14 cellular contexts compared by ENCODE assay signal in the genomic region with DNA sequence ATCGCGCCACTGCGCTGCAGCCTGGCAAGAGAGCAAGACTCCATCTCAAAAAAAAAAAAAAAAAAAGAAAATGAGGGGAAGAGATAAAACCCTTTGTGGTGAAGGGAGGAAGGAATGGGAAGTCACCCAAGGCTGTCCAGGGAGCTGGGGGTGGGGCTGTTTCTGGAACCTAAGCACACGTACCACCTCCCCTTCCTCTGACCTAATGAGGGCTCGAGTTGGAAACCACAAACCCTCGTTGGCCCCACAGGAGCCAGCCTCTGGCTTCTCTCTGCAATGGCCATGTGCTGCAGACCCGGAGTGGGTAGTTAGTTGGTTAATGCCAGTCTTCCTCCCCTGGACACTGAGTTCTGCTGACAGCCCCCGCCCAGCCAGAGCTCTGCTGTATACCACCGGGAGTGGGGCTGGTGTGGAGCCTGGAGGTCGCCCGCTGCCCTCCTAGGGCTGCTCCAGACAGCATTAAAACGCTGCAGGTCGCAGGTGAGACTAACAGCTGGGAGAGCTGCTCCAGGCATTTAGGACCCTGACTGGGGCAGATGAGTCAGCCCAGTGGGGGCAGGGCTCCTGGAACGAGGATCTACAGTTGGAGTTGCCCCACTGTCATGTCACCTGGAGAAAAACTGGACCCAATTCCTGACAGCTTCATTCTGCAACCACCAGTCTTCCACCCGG. TPM values are rescaled to one million over a fixed set of nuclear protein-coding genes. Genes with fewer than 3 reads are reported as not detected.
A peak's percentile ranks its signal among the peaks of the same experiment; 100 is the strongest.
DNase-seq lines count a peak whose midpoint lies in the region; ATAC-seq and FAIRE-seq lines count a peak whose summit lies in the region.
"Had no signal": no experiment of that assay in that cellular context is flagged by ENCODE, and none has a peak within 500 bp of the region (broad histone marks: within the 10 kb centered on the region; RNA-seq: fewer than 3 reads in every experiment).

A gene with protein sequence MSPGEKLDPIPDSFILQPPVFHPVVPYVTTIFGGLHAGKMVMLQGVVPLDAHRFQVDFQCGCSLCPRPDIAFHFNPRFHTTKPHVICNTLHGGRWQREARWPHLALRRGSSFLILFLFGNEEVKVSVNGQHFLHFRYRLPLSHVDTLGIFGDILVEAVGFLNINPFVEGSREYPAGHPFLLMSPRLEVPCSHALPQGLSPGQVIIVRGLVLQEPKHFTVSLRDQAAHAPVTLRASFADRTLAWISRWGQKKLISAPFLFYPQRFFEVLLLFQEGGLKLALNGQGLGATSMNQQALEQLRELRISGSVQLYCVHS (plus strand): TSS at position 228 of the 672 bp plus-strand sequence. CDS start 375 bp downstream, at position 603.

- WGBS in mesendoderm (ENCODE audit: extremely low coverage, insufficient coverage, low lambda C conversion rate) = no CpG with 5 or more reads among the region's 15 CpGs

- no peaks in the 10 kb centered on the region for H3K27me3 ChIP-seq in adipocyte (replicated peaks; ENCODE audit: control insufficient read depth, insufficient read depth, low read length)
- H3K27me3 ChIP-seq in mesendoderm (ENCODE audit: insufficient read depth, low read length, poor library complexity) = no peaks in the 10 kb centered on the region

- H3K4me2 ChIP-seq in mesendoderm (ENCODE audit: low read length) = no peak within 1 kb of the TSS

- no peaks in the 10 kb centered on the region for H3K79me1 ChIP-seq in mesendoderm (ENCODE audit: low read length)

- DNase-seq in Daoy (ENCODE audit: low read depth) = peak; percentile 47
- peak; percentile 54 for DNase-seq in M059J (ENCODE audit: low read depth)
- DNase-seq in adipocyte (ENCODE audit: low read depth) = no peak
- DNase-seq in mesendoderm = peak; percentile 69
- no peak for DNase-seq in frontal cortex (ENCODE audit: low spot score in 2 of 2)
- no peak for DNase-seq in NCI-H187 treated with DMSO at 0.1 percent for 48 hours (lab: John Stamatoyannopoulos, UW)
- DNase-seq in NCI-H2171 treated with DMSO at 0.1 percent for 48 hours (lab: John Stamatoyannopoulos, UW) = no peak
- DNase-seq: activated T-cell treated with anti-CD3 and anti-CD28 coated beads, Interleukin-2, amount 50 U/mL, for 72 hours; NCI-H748 treated with DMSO at 0.1 percent for 48 hours; nephron progenitor cell; T1000 had no signal

- H3K4ac ChIP-seq in mesendoderm (ENCODE audit: low read depth, low read length) = peak within 1 kb of the TSS; percentile 95

- no peak for FAIRE-seq in frontal cortex (lab: Jason Lieb, UNC)

- H3K9ac ChIP-seq in adipocyte (ENCODE audit: low read length) (peak within 1 kb of the TSS; percentile 95), mesendoderm (ENCODE audit: low read length) (peak within 1 kb of the TSS; percentile 33)

- H3K4me1 ChIP-seq in adipocyte (ENCODE audit: control insufficient read depth, insufficient read depth, low read length) = peaks cover 45% of the 10 kb centered on the region
- peaks cover 23% of the 10 kb centered on the region for H3K4me1 ChIP-seq in mesendoderm (ENCODE audit: control insufficient read depth, low read depth, low read length)

- no peak within 1 kb of the TSS for H4K8ac ChIP-seq in mesendoderm (ENCODE audit: low read depth, low read length)

- H2AK5ac ChIP-seq in mesendoderm (ENCODE audit: low read length) = peak within 1 kb of the TSS; percentile 71

- ATAC-seq in HG02588 (IDR thresholded peaks at IDR 0.05; ENCODE audit: unreplicated experiment) = no peak
- ATAC-seq: activated T-cell treated with anti-CD3 and anti-CD28 coated beads, Interleukin-2, amount 50 U/mL, for 72 hours had no signal

- H3K36me3 ChIP-seq in adipocyte (ENCODE audit: control insufficient read depth, insufficient read depth, low read length, severe bottlenecking) = peaks cover 23% of the 10 kb centered on the region
- no peaks in the 10 kb centered on the region for H3K36me3 ChIP-seq in mesendoderm (ENCODE audit: control insufficient read depth, insufficient read depth, low read length)

- H3K18ac ChIP-seq in mesendoderm (ENCODE audit: low read length) = peak within 1 kb of the TSS; percentile 55

- no peak within 1 kb of the TSS for H3K23ac ChIP-seq in mesendoderm (ENCODE audit: low read length)

- peak within 1 kb of the TSS; percentile 67 for H3K56ac ChIP-seq in mesendoderm (ENCODE audit: low read length)

- no peak within 1 kb of the TSS for H4K5ac ChIP-seq in mesendoderm (ENCODE audit: low read length)

- H3K9me3 ChIP-seq in adipocyte (ENCODE audit: control insufficient read depth, low read length) = peaks cover 4% of the 10 kb centered on the region

- H2BK15ac ChIP-seq in mesendoderm (replicated peaks; ENCODE audit: low read depth) = no peak within 1 kb of the TSS

- H3K4me3 ChIP-seq in adipocyte (ENCODE audit: low read length) (peak within 1 kb of the TSS; percentile 84), mesendoderm (ENCODE audit: low read length) (no peak within 1 kb of the TSS)

- H2BK120ac ChIP-seq in mesendoderm (ENCODE audit: low read depth, low read length) = peak within 1 kb of the TSS; percentile 86

- peak within 1 kb of the TSS; percentile 54 for H2BK5ac ChIP-seq in mesendoderm (ENCODE audit: low read length)

- H3K79me2 ChIP-seq in mesendoderm (ENCODE audit: control insufficient read depth, insufficient read depth, low read length) = no peaks in the 10 kb centered on the region

- H3K27ac ChIP-seq in mesendoderm (ENCODE audit: low read depth, low read length) = peak within 1 kb of the TSS; percentile 15

RNA-seq across cellular contexts. Expression of the gene that starts here (rescaled TPM):
- total RNA-seq in Daoy (2014; rRNA removed; shearing (Covaris generic)) = not detected in 2 replicates
- total RNA-seq in M059J (2014; rRNA removed; shearing (Covaris generic)) = not detected in 2 replicates
- 2.7 TPM for polyA plus RNA-seq in mesendoderm (2013, experiment 1 of 2)
- 2.6 TPM for polyA plus RNA-seq in mesendoderm (2013, experiment 2 of 2)
- total RNA-seq in frontal cortex = not detected
- total RNA-seq: LHCN-M2, temporal lobe had no signal

Comparison
In these comparisons a context has a peak if more than half of its experiments do, and no peak if none do; other contexts are left out.
1. Peak in DNase-seq in Daoy; RNA of the gene not detected or under 1 TPM.
2. Peak in DNase-seq in M059J; RNA of the gene not detected or under 1 TPM.